In the genomic region with DNA sequence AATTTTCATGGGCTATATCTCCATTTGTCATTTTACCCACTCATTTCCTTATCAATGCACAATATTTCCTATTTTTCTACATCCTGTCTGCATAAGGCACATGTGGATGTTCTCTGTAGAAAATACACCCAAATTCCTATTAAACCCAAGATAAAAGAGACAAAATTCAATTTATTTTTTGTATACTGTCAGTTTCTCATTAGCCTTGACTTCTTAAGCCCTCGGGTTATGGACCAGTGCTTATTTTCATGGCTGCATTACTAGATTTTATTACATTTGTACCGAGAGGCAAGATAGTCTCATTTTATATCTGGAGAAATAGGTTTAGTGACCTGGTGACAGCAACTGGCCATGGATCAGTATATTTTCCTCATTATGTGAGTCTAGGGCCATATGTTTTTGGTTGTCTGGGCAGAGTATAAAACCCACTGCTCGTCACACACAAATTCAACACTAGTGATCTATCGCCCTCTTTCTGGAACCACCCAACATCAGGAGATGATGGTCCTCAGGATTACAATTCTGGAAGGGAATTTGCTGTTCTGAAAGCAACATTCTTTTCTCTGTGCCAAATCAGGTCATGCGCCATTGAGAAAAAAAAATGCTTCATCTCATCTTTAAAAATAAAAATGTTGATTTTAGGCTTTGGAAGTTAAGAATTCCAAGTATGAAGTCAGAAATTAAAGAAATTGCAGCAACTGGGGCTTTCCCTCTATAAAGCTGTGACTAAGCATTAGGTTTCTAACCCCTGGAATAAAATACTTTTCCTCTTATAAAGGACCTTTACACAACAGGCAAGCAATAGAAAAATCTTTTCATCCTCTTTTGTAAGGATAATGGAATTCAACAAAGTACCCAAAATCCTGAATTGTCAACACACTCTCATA, we compare ENCODE assay signal across 22 cellular contexts.
DNase-seq lines count a peak whose midpoint lies in the region; ATAC-seq and TF ChIP-seq lines count a peak whose summit lies in the region.
"Had no signal": no experiment of that assay in that cellular context is flagged by ENCODE, and none has a peak within 500 bp of the region (broad histone marks: within the 10 kb centered on the region; RNA-seq: fewer than 3 reads in every experiment).

No MANE protein-coding gene starts in this region.

- TF ChIP-seq POLR2A in gastroesophageal sphincter (IDR thresholded peaks at IDR 0.05) (no peak), thyroid gland (IDR thresholded peaks at IDR 0.05) (no peak)

- no peak for TF ChIP-seq CTCF in gastroesophageal sphincter (IDR thresholded peaks at IDR 0.05)
- TF ChIP-seq CTCF in thyroid gland (IDR thresholded peaks at IDR 0.05) = no peak

- H3K36me3 ChIP-seq in adipocyte (ENCODE audit: control insufficient read depth, insufficient read depth, low read length, severe bottlenecking) (no peaks in the 10 kb centered on the region), gastroesophageal sphincter (no peaks in the 10 kb centered on the region), thyroid gland (no peaks in the 10 kb centered on the region)
- H3K36me3 ChIP-seq: BE2C, esophagus squamous epithelium, heart right ventricle, lower lobe of right lung, Peyer's patch had no signal

- H3K4me1 ChIP-seq in adipocyte (ENCODE audit: control insufficient read depth, insufficient read depth, low read length) (peaks cover 15% of the 10 kb centered on the region), gastroesophageal sphincter (no peaks in the 10 kb centered on the region), thyroid gland (peaks cover 8 to 15% of the 10 kb centered on the region in 2 donors)
- H3K4me1 ChIP-seq: BE2C, esophagus squamous epithelium, heart right ventricle, lower lobe of right lung, Peyer's patch, psoas muscle had no signal

- TF ChIP-seq EP300 in gastroesophageal sphincter (IDR thresholded peaks at IDR 0.05) = no peak

- 58 to 71% methylated on average over 4 of the region's 5 CpGs for WGBS in gastroesophageal sphincter (ENCODE audit: low coverage in 1 of 2), 2 donors
- 85 to 87% methylated on average over 5 of the region's 5 CpGs for WGBS in thyroid gland, 2 donors

- H3K27me3 Mint-ChIP-seq in stimulated activated naive CD8-positive, alpha-beta T cell treated with anti-CD3 and anti-CD28 coated beads, Interleukin-15, amount 100 ng/mL, for 72 hours = no peaks in the 10 kb centered on the region
- H3K27me3 Mint-ChIP-seq in activated CD4-positive, alpha-beta T cell treated with anti-CD3 and anti-CD28 coated beads, Interleukin-2, amount 10 ng/mL, durations not matched to agents 24 days and 14 days = no peaks in the 10 kb centered on the region

- DNase-seq in GM03348 (ENCODE audit: low spot score) (peak; percentile 32), adipocyte (ENCODE audit: low read depth) (peak; percentile 43), thyroid gland (no peak), inferior parietal cortex (ENCODE audit: extremely low spot score) (no peak)
- no peak for DNase-seq in stimulated activated naive CD8-positive, alpha-beta T cell treated with anti-CD3 and anti-CD28 coated beads, Interleukin-15, amount 100 ng/mL, for 72 hours
- no peak for DNase-seq in activated CD4-positive, alpha-beta T cell treated with anti-CD3 and anti-CD28 coated beads, Interleukin-2, amount 10 ng/mL, durations not matched to agents 24 days and 14 days
- DNase-seq: activated CD4-positive, alpha-beta T cell treated with anti-CD3 and anti-CD28 coated beads, Interleukin-2, amount 50 U/mL, for 4 hours; activated CD8-positive, alpha-beta memory T cell treated with anti-CD3 and anti-CD28 coated beads, Interleukin-2, amount 50 U/mL, for 48 hours; activated effector memory CD4-positive, alpha-beta T cell treated with anti-CD3 and anti-CD28 coated beads, Interleukin-2, amount 50 U/mL, for 16 hours; BE2C; caudate nucleus; esophagus squamous epithelium; heart right ventricle; lower lobe of right lung; NCI-H1092 treated with DMSO at 0.1 percent for 48 hours; NCI-H510A; Peyer's patch; psoas muscle had no signal

- intact Hi-C loops in thyroid gland (cut with DNase I) = no loop called here
- intact Hi-C loops in activated CD4-positive, alpha-beta T cell treated with anti-CD3 and anti-CD28 coated beads, Interleukin-2, amount 10 ng/mL, durations not matched to agents 24 days and 14 days (cut with micrococcal nuclease) = no loop called here

- ATAC-seq in gastroesophageal sphincter (peak; percentile 34), HG03460 (IDR thresholded peaks at IDR 0.05; ENCODE audit: unreplicated experiment) (no peak)
- ATAC-seq in stimulated activated naive CD8-positive, alpha-beta T cell treated with anti-CD3 and anti-CD28 coated beads, Interleukin-15, amount 100 ng/mL, for 72 hours = no peak
- ATAC-seq: heart right ventricle, lower lobe of right lung, psoas muscle had no signal

- H3K4me3 ChIP-seq in adipocyte (ENCODE audit: low read length) (no peak overlapping the region), gastroesophageal sphincter (no peak overlapping the region), thyroid gland (replicated peaks in 1 of 3) (no peak overlapping the region)
- H3K4me3 ChIP-seq: esophagus squamous epithelium, heart right ventricle, lower lobe of right lung, Peyer's patch, psoas muscle had no signal

- H3K27ac ChIP-seq in gastroesophageal sphincter (no peak overlapping the region), thyroid gland (peak overlapping the region in 2 of 3 donors; percentile 39 to 51)
- H3K27ac ChIP-seq: esophagus squamous epithelium, heart right ventricle, KMS-11, lower lobe of right lung, Peyer's patch, psoas muscle, VCaP had no signal

- no peak overlapping the region for H3K27ac Mint-ChIP-seq in stimulated activated naive CD8-positive, alpha-beta T cell treated with anti-CD3 and anti-CD28 coated beads, Interleukin-15, amount 100 ng/mL, for 72 hours
- H3K27ac Mint-ChIP-seq in activated CD4-positive, alpha-beta T cell treated with anti-CD3 and anti-CD28 coated beads, Interleukin-2, amount 10 ng/mL, durations not matched to agents 24 days and 14 days = no peak overlapping the region

- H3K36me3 Mint-ChIP-seq in activated CD4-positive, alpha-beta T cell treated with anti-CD3 and anti-CD28 coated beads, Interleukin-2, amount 10 ng/mL, durations not matched to agents 24 days and 14 days (ENCODE audit: low read depth) = no peaks in the 10 kb centered on the region

- no peaks in the 10 kb centered on the region for H3K4me1 Mint-ChIP-seq in stimulated activated naive CD8-positive, alpha-beta T cell treated with anti-CD3 and anti-CD28 coated beads, Interleukin-15, amount 100 ng/mL, for 72 hours
- no peaks in the 10 kb centered on the region for H3K4me1 Mint-ChIP-seq in activated CD4-positive, alpha-beta T cell treated with anti-CD3 and anti-CD28 coated beads, Interleukin-2, amount 10 ng/mL, durations not matched to agents 24 days and 14 days

- peaks cover 7 to 11% of the 10 kb centered on the region in 2 donors for H3K9me3 Mint-ChIP-seq in stimulated activated naive CD8-positive, alpha-beta T cell treated with anti-CD3 and anti-CD28 coated beads, Interleukin-15, amount 100 ng/mL, for 72 hours
- no peaks in the 10 kb centered on the region for H3K9me3 Mint-ChIP-seq in activated CD4-positive, alpha-beta T cell treated with anti-CD3 and anti-CD28 coated beads, Interleukin-2, amount 10 ng/mL, durations not matched to agents 24 days and 14 days

- H3K4me3 Mint-ChIP-seq in stimulated activated naive CD8-positive, alpha-beta T cell treated with anti-CD3 and anti-CD28 coated beads, Interleukin-15, amount 100 ng/mL, for 72 hours = no peak overlapping the region
- H3K4me3 Mint-ChIP-seq in activated CD4-positive, alpha-beta T cell treated with anti-CD3 and anti-CD28 coated beads, Interleukin-2, amount 10 ng/mL, durations not matched to agents 24 days and 14 days = no peak overlapping the region

- no peak overlapping the region for H3K9ac ChIP-seq in adipocyte (ENCODE audit: low read length)
- H3K9ac ChIP-seq: KMS-11 had no signal

- no peaks in the 10 kb centered on the region for H3K27me3 ChIP-seq in adipocyte (replicated peaks; ENCODE audit: control insufficient read depth, insufficient read depth, low read length)
- no peaks in the 10 kb centered on the region for H3K27me3 ChIP-seq in gastroesophageal sphincter
- H3K27me3 ChIP-seq in thyroid gland = no peaks in the 10 kb centered on the region
- H3K27me3 ChIP-seq: BE2C, esophagus squamous epithelium, Peyer's patch had no signal

- H3K9me3 ChIP-seq in adipocyte (ENCODE audit: control insufficient read depth, low read length) = no peaks in the 10 kb centered on the region
- no peaks in the 10 kb centered on the region for H3K9me3 ChIP-seq in gastroesophageal sphincter
- no peaks in the 10 kb centered on the region for H3K9me3 ChIP-seq in thyroid gland
- H3K9me3 ChIP-seq: BE2C, esophagus squamous epithelium, heart right ventricle, lower lobe of right lung, Peyer's patch, psoas muscle had no signal

Comparison
In these comparisons a context has a peak if more than half of its experiments do, and no peak if none do; other contexts are left out.
1. DNase-seq: peak in GM03348 (single experiment) and adipocyte (single experiment); none in thyroid gland (0 of 2), stimulated activated naive CD8-positive, alpha-beta T cell treated with anti-CD3 and anti-CD28 coated beads, Interleukin-15, amount 100 ng/mL, for 72 hours (0 of 2), activated CD4-positive, alpha-beta T cell treated with anti-CD3 and anti-CD28 coated beads, Interleukin-2, amount 10 ng/mL, durations not matched to agents 24 days and 14 days (single experiment) and inferior parietal cortex (single experiment).
2. H3K27ac ChIP-seq: peak in thyroid gland (2 of 3); none in gastroesophageal sphincter (0 of 4).